In genomic region chr16:5951486-5951885, GRCh38 we compare ENCODE assay signal across 28 cellular contexts.
"Had no signal": no experiment of that assay in that cellular context is flagged by ENCODE, and none has a peak within 500 bp of the region (broad histone marks: within the 10 kb centered on the region; RNA-seq: fewer than 3 reads in every experiment).

No MANE protein-coding gene starts in this region.

- H3K4me1 Mint-ChIP-seq: activated CD4-positive, alpha-beta memory T cell treated with anti-CD3 and anti-CD28 coated beads, Interleukin-2, amount 10 ng/mL, durations not matched to agents 7 days and 5 days; activated CD4-positive, alpha-beta T cell treated with anti-CD3 and anti-CD28 coated beads, Interleukin-2, amount 10 ng/mL, durations not matched to agents 7 days and 5 days; activated T-helper 17 cell treated with anti-CD3 and anti-CD28 coated beads, Interleukin-2, amount 50 U/mL, for 72 hours; WTC11 had no signal

- DNase-seq: activated CD4-positive, alpha-beta memory T cell treated with anti-CD3 and anti-CD28 coated beads, Interleukin-2, amount 10 ng/mL, durations not matched to agents 7 days and 5 days; activated CD4-positive, alpha-beta T cell treated with anti-CD3 and anti-CD28 coated beads for 1 hour; activated CD4-positive, alpha-beta T cell treated with anti-CD3 and anti-CD28 coated beads for 4 hours; activated CD4-positive, alpha-beta T cell treated with anti-CD3 and anti-CD28 coated beads, Interleukin-2, amount 10 ng/mL, durations not matched to agents 7 days and 5 days; activated CD4-positive, alpha-beta T cell treated with anti-CD3 and anti-CD28 coated beads, Interleukin-2, amount 50 U/mL, for 4 hours; activated CD8-positive, alpha-beta memory T cell treated with anti-CD3 and anti-CD28 coated beads, Interleukin-2, amount 50 U/mL, for 48 hours; activated effector memory CD4-positive, alpha-beta T cell treated with Interleukin-2 at 50 U/mL for 16 hours; activated gamma-delta T cell treated with Interleukin-2 at 50 U/mL for 16 hours; activated naive CD4-positive, alpha-beta T cell treated with anti-CD3 and anti-CD28 coated beads, Interleukin-2, amount 50 U/mL, for 16 hours; activated naive CD4-positive, alpha-beta T cell treated with Interleukin-2 at 50 U/mL for 16 hours; activated T-cell treated with anti-CD3 and anti-CD28 coated beads for 4 hours; activated T-cell treated with anti-CD3 and anti-CD28 coated beads, Interleukin-2, amount 50 U/mL, for 4 hours; amniotic stem cell; anterior cingulate cortex; brain microvascular endothelial cell; caudate nucleus; cortex of kidney; dermis blood vessel endothelial cell; effector CD4-positive, alpha-beta T cell; effector memory CD8-positive, alpha-beta T cell; esophagus squamous epithelium; head of caudate nucleus; T-helper 2 cell had no signal

- H3K27me3 Mint-ChIP-seq: activated CD4-positive, alpha-beta memory T cell treated with anti-CD3 and anti-CD28 coated beads, Interleukin-2, amount 10 ng/mL, durations not matched to agents 7 days and 5 days; activated CD4-positive, alpha-beta T cell treated with anti-CD3 and anti-CD28 coated beads, Interleukin-2, amount 10 ng/mL, durations not matched to agents 7 days and 5 days; activated naive CD8-positive, alpha-beta T cell; activated T-helper 17 cell treated with anti-CD3 and anti-CD28 coated beads, Interleukin-2, amount 50 U/mL, for 72 hours; effector memory CD8-positive, alpha-beta T cell had no signal

- H3K4me1 ChIP-seq: esophagus squamous epithelium had no signal

- H3K9me3 ChIP-seq: esophagus squamous epithelium had no signal

- ATAC-seq: activated T-cell treated with anti-CD3 and anti-CD28 coated beads, Interleukin-2, amount 50 U/mL, for 4 hours; activated T-helper 17 cell treated with anti-CD3 and anti-CD28 coated beads, Interleukin-2, amount 50 U/mL, for 72 hours; effector memory CD8-positive, alpha-beta T cell; WTC11 had no signal

- H3K27ac Mint-ChIP-seq: activated CD4-positive, alpha-beta memory T cell treated with anti-CD3 and anti-CD28 coated beads, Interleukin-2, amount 10 ng/mL, durations not matched to agents 7 days and 5 days; activated CD4-positive, alpha-beta T cell treated with anti-CD3 and anti-CD28 coated beads, Interleukin-2, amount 10 ng/mL, durations not matched to agents 7 days and 5 days; activated naive CD8-positive, alpha-beta T cell; activated T-helper 17 cell treated with anti-CD3 and anti-CD28 coated beads, Interleukin-2, amount 50 U/mL, for 72 hours; effector memory CD8-positive, alpha-beta T cell; WTC11 had no signal

- H3K9me3 Mint-ChIP-seq: activated CD4-positive, alpha-beta T cell treated with anti-CD3 and anti-CD28 coated beads, Interleukin-2, amount 10 ng/mL, durations not matched to agents 7 days and 5 days had no signal

- H3K27me3 ChIP-seq: brain microvascular endothelial cell, esophagus squamous epithelium had no signal

- H3K4me3 Mint-ChIP-seq: activated CD4-positive, alpha-beta memory T cell treated with anti-CD3 and anti-CD28 coated beads, Interleukin-2, amount 10 ng/mL, durations not matched to agents 7 days and 5 days; activated CD4-positive, alpha-beta T cell treated with anti-CD3 and anti-CD28 coated beads, Interleukin-2, amount 10 ng/mL, durations not matched to agents 7 days and 5 days; activated naive CD8-positive, alpha-beta T cell; activated T-cell treated with anti-CD3 and anti-CD28 coated beads, Interleukin-2, amount 50 U/mL, for 4 hours; activated T-helper 17 cell treated with anti-CD3 and anti-CD28 coated beads, Interleukin-2, amount 50 U/mL, for 72 hours; effector memory CD8-positive, alpha-beta T cell; WTC11 had no signal

- H3K36me3 Mint-ChIP-seq: activated naive CD8-positive, alpha-beta T cell had no signal

- H3K4me3 ChIP-seq: esophagus squamous epithelium had no signal

- H3K27ac ChIP-seq: brain microvascular endothelial cell, epithelial cell of prostate, esophagus squamous epithelium, VCaP had no signal

- H3K36me3 ChIP-seq: brain microvascular endothelial cell, esophagus squamous epithelium had no signal
